ENCODE assay signal across 8 cellular contexts in genomic region chr10:22340362-22341189, GRCh38. TPM values are rescaled to one million over a fixed set of nuclear protein-coding genes. Genes with fewer than 3 reads are reported as not detected.
DNase-seq lines count a peak whose midpoint lies in the region; ATAC-seq and TF ChIP-seq lines count a peak whose summit lies in the region.

No MANE protein-coding gene starts in this region.

- WGBS in mesodermal cell (ENCODE audit: insufficient coverage in 2 of 2), 2 experiments: 0 to 1% methylated on average over 49 to 51 of the region's 96 CpGs

- H3K4me1 Mint-ChIP-seq in activated CD8-positive, alpha-beta T cell treated with anti-CD3 and anti-CD28 coated beads, Interleukin-2, amount 10 ng/mL, durations not matched to agents 7 days and 5 days (ENCODE audit: low read depth): peaks cover 47% of the 10 kb centered on the region

- peaks cover 72% of the 10 kb centered on the region for H3K27me3 Mint-ChIP-seq in activated CD8-positive, alpha-beta T cell treated with anti-CD3 and anti-CD28 coated beads, Interleukin-2, amount 10 ng/mL, durations not matched to agents 7 days and 5 days (ENCODE audit: low read depth)

- ATAC-seq in GM18511 (IDR thresholded peaks at IDR 0.05; ENCODE audit: unreplicated experiment): peak; percentile 50
- ATAC-seq in HG02970 (IDR thresholded peaks at IDR 0.05; ENCODE audit: low FRiP score, unreplicated experiment): peak; percentile 34
- ATAC-seq in activated CD8-positive, alpha-beta T cell treated with anti-CD3 and anti-CD28 coated beads, Interleukin-2, amount 10 ng/mL, durations not matched to agents 7 days and 5 days: peak; percentile 59

- no peaks in the 10 kb centered on the region for H3K9me3 ChIP-seq in mesodermal cell (ENCODE audit: control insufficient read depth, low read length)

- DNase-seq in AG10803 (ENCODE audit: low read depth): peak; percentile 75
- DNase-seq in NCI-H2196 (lab: John Stamatoyannopoulos, UW; ENCODE audit: unreplicated experiment): peak; percentile 45
- peak; percentile 72 for DNase-seq in activated CD8-positive, alpha-beta T cell treated with anti-CD3 and anti-CD28 coated beads, Interleukin-2, amount 10 ng/mL, durations not matched to agents 7 days and 5 days
- peak; percentile 89 for DNase-seq in epidermal melanocyte (ENCODE audit: insufficient read length, low spot score)

- TF ChIP-seq CTCF in AG10803 (conservative IDR thresholded peaks at IDR 0.05; ENCODE audit: low read length): no peak

- POLR2A ChIA-PET in activated CD8-positive, alpha-beta T cell treated with anti-CD3 and anti-CD28 coated beads, Interleukin-2, amount 10 ng/mL, durations not matched to agents 7 days and 5 days (lab: Charles Lee): interaction anchor here (0.6 to 2.5 kb wide), 11 partner anchors 16 to 840 kb away, joined by 3 to 8 read pairs (median 4); partner anchors contain the start of gene DNAJC1

- H3K27ac ChIP-seq in mesodermal cell (ENCODE audit: low read depth, low read length, severe bottlenecking) (peak overlapping the region; percentile 58), temporal lobe (ENCODE audit: low read depth, low read length) (peak overlapping the region; percentile 71)

- CTCF ChIA-PET in activated CD8-positive, alpha-beta T cell treated with anti-CD3 and anti-CD28 coated beads, Interleukin-2, amount 10 ng/mL, durations not matched to agents 7 days and 5 days (lab: Charles Lee): interaction anchor here (0.6 to 1.7 kb wide), 10 partner anchors 9 to 649 kb away, joined by 3 to 7 read pairs (median 4); partner anchors contain the start of gene COMMD3

- H3K4me3 Mint-ChIP-seq in activated CD8-positive, alpha-beta T cell treated with anti-CD3 and anti-CD28 coated beads, Interleukin-2, amount 10 ng/mL, durations not matched to agents 7 days and 5 days: peak overlapping the region; percentile 86

- peak overlapping the region; percentile 91 for H3K27ac Mint-ChIP-seq in activated CD8-positive, alpha-beta T cell treated with anti-CD3 and anti-CD28 coated beads, Interleukin-2, amount 10 ng/mL, durations not matched to agents 7 days and 5 days

- H3K4me3 ChIP-seq in AG10803 (ENCODE audit: low read length) (peak overlapping the region; percentile 73), mesodermal cell (ENCODE audit: extremely low read depth, insufficient read depth, low read length, poor library complexity, severe bottlenecking) (peak overlapping the region; percentile 59)

- H3K36me3 ChIP-seq in mesodermal cell (ENCODE audit: control insufficient read depth, insufficient read depth, low read length): no peaks in the 10 kb centered on the region

- peaks cover 9% of the 10 kb centered on the region for H3K36me3 Mint-ChIP-seq in activated CD8-positive, alpha-beta T cell treated with anti-CD3 and anti-CD28 coated beads, Interleukin-2, amount 10 ng/mL, durations not matched to agents 7 days and 5 days (ENCODE audit: low read depth)

- no peaks in the 10 kb centered on the region for H3K4me1 ChIP-seq in mesodermal cell (ENCODE audit: control insufficient read depth, insufficient read depth, low read length, poor library complexity, severe bottlenecking)

- H3K9me3 Mint-ChIP-seq in activated CD8-positive, alpha-beta T cell treated with anti-CD3 and anti-CD28 coated beads, Interleukin-2, amount 10 ng/mL, durations not matched to agents 7 days and 5 days (ENCODE audit: insufficient read depth): no peaks in the 10 kb centered on the region

RNA-seq across cellular contexts. Expression of gene SPAG6, which starts 4.7 kb away (rescaled TPM):
- under 1 TPM; 0.70 to 0.90 TPM for total RNA-seq in activated CD8-positive, alpha-beta T cell treated with anti-CD3 and anti-CD28 coated beads, Interleukin-2, amount 10 ng/mL, durations not matched to agents 7 days and 5 days
- 0.18 TPM for polyA plus RNA-seq in mesodermal cell (2013, experiment 1 of 2)
- 0.20 TPM for polyA plus RNA-seq in mesodermal cell (2013, experiment 2 of 2)
- total RNA-seq in temporal lobe: 1.2 TPM

RNA-seq across cellular contexts. Expression of gene BMI1, which starts 19.7 kb away (rescaled TPM):
- total RNA-seq in activated CD8-positive, alpha-beta T cell treated with anti-CD3 and anti-CD28 coated beads, Interleukin-2, amount 10 ng/mL, durations not matched to agents 7 days and 5 days: 10 to 100 TPM; 26.2 to 26.4 TPM
- 16.6 TPM for polyA plus RNA-seq in mesodermal cell (2013, experiment 1 of 2)
- polyA plus RNA-seq in mesodermal cell (2013, experiment 2 of 2): 24.3 TPM
- total RNA-seq in temporal lobe: 90.7 TPM

RNA-seq across cellular contexts. Expression of gene COMMD3, which starts 24.4 kb away (rescaled TPM):
- total RNA-seq in activated CD8-positive, alpha-beta T cell treated with anti-CD3 and anti-CD28 coated beads, Interleukin-2, amount 10 ng/mL, durations not matched to agents 7 days and 5 days: 10 to 100 TPM; 59.7 to 63.3 TPM
- polyA plus RNA-seq in mesodermal cell (2013, experiment 1 of 2): 19.9 TPM
- 30.5 TPM for polyA plus RNA-seq in mesodermal cell (2013, experiment 2 of 2)
- 46.5 TPM for total RNA-seq in temporal lobe

Comparison
In these comparisons a context has a peak if more than half of its experiments do, and no peak if none do; other contexts are left out.
1. Peak in every context shown above with its lines: DNase-seq, ATAC-seq, H3K4me3 ChIP-seq and H3K27ac ChIP-seq.